ENCODE assay signal across 9 cellular contexts in genomic region chr3:149371001-149371722, GRCh38. TPM values are rescaled to one million over a fixed set of nuclear protein-coding genes. Genes with fewer than 3 reads are reported as not detected.
A peak's percentile ranks its signal among the peaks of the same experiment; 100 is the strongest.
DNase-seq lines count a peak whose midpoint lies in the region; ATAC-seq, FAIRE-seq and TF ChIP-seq lines count a peak whose summit lies in the region.
"Had no signal": no experiment of that assay in that cellular context is flagged by ENCODE, and none has a peak within 500 bp of the region (broad histone marks: within the 10 kb centered on the region; RNA-seq: fewer than 3 reads in every experiment).

No MANE protein-coding gene starts in this region.

- H3K79me2 ChIP-seq in keratinocyte (ENCODE audit: control insufficient read depth, insufficient read depth, low read length) = peaks cover 16% of the 10 kb centered on the region

- DNase-seq in left ventricle myocardium inferior = no peak
- DNase-seq in left cardiac atrium = no peak
- DNase-seq in ascending aorta (ENCODE audit: low spot score in 2 of 2) = no peak
- no peak for DNase-seq in keratinocyte (ENCODE audit: low read depth, low spot score)
- no peak for DNase-seq in uterus
- no peak for DNase-seq in NCI-H1092 treated with DMSO at 0.1 percent for 48 hours (lab: John Stamatoyannopoulos, UW)
- no peak for DNase-seq in NCI-H774 (lab: John Stamatoyannopoulos, UW)

- peaks cover 65% of the 10 kb centered on the region for H3K36me3 ChIP-seq in left ventricle myocardium inferior
- H3K36me3 ChIP-seq in ascending aorta = peaks cover 15 to 48% of the 10 kb centered on the region in 2 donors
- H3K36me3 ChIP-seq in keratinocyte (ENCODE audit: control insufficient read depth in 2 of 2, extremely low read depth in 1 of 2, insufficient read depth in 2 of 2, low read length in 2 of 2) = peaks cover 12 to 29% of the 10 kb centered on the region in 2 experiments
- H3K36me3 ChIP-seq in uterus = no peaks in the 10 kb centered on the region

- peak overlapping the region; percentile 64 for H3K9ac ChIP-seq in keratinocyte (ENCODE audit: control insufficient read depth, extremely low read depth, insufficient read depth, low read length)

- H4K20me1 ChIP-seq in keratinocyte (ENCODE audit: control insufficient read depth, extremely low read depth, insufficient read depth, low read length) = no peaks in the 10 kb centered on the region

- FAIRE-seq in keratinocyte (lab: Jason Lieb, UNC) = peak; percentile 91

- H3K4me1 ChIP-seq in left ventricle myocardium inferior = peaks cover 84% of the 10 kb centered on the region
- peaks cover 11 to 56% of the 10 kb centered on the region in 2 donors for H3K4me1 ChIP-seq in ascending aorta
- peaks cover 73% of the 10 kb centered on the region for H3K4me1 ChIP-seq in keratinocyte (ENCODE audit: control insufficient read depth, extremely low read depth, insufficient read depth, low read length)
- no peaks in the 10 kb centered on the region for H3K4me1 ChIP-seq in uterus

- no peak for TF ChIP-seq POLR2A in uterus (IDR thresholded peaks at IDR 0.05)

- intact Hi-C loops in left ventricle myocardium inferior (cut with micrococcal nuclease) = no loop called here
- intact Hi-C loops in left cardiac atrium (cut with DNase I) = no loop called here
- intact Hi-C loops in ascending aorta (cut with DNase I) = loop anchor here (10.0 kb wide), 1 partner anchor 246 kb away; the partner anchor contains the start of gene HPS3
- intact Hi-C loops in uterus (cut with DNase I; ENCODE audit: low total_unique reads) = no loop called here

- no peaks in the 10 kb centered on the region for H3K27me3 ChIP-seq in left ventricle myocardium inferior (ENCODE audit: low read depth)
- H3K27me3 ChIP-seq in ascending aorta = no peaks in the 10 kb centered on the region
- no peaks in the 10 kb centered on the region for H3K27me3 ChIP-seq in keratinocyte (ENCODE audit: control insufficient read depth, extremely low read depth, insufficient read depth, low read length)
- no peaks in the 10 kb centered on the region for H3K27me3 ChIP-seq in uterus

- no peaks in the 10 kb centered on the region for H3K9me3 ChIP-seq in left ventricle myocardium inferior (replicated peaks)
- no peaks in the 10 kb centered on the region for H3K9me3 ChIP-seq in ascending aorta
- no peaks in the 10 kb centered on the region for H3K9me3 ChIP-seq in keratinocyte (ENCODE audit: control insufficient read depth, low read depth, low read length)
- H3K9me3 ChIP-seq in uterus = no peaks in the 10 kb centered on the region

- H2AFZ ChIP-seq in keratinocyte (ENCODE audit: control insufficient read depth, low read length) = no peak overlapping the region

- TF ChIP-seq CTCF in left ventricle myocardium inferior (IDR thresholded peaks at IDR 0.05; ENCODE audit: borderline replicate concordance) = no peak
- TF ChIP-seq CTCF in ascending aorta (IDR thresholded peaks at IDR 0.05) = no peak
- peak in 2 of 3 experiments; percentile 32 to 41 for TF ChIP-seq CTCF in keratinocyte (optimal IDR thresholded peaks at IDR 0.05 in 1 of 3, IDR thresholded peaks at IDR 0.05 in 1 of 3, conservative IDR thresholded peaks at IDR 0.05 in 1 of 3; ENCODE audit: extremely low read depth in 1 of 3, insufficient read depth in 2 of 3, low read length in 3 of 3)
- no peak for TF ChIP-seq CTCF in uterus (IDR thresholded peaks at IDR 0.05)

- dilution Hi-C loops in keratinocyte (cut with MboI; ENCODE audit: extremely low pct_ligation_motif_present, low sequenced_read_pairs) = no loop called here

- H3K27ac ChIP-seq in left ventricle myocardium inferior (replicated peaks) (peak overlapping the region; percentile 90), ascending aorta (peak overlapping the region; percentile 44 to 58), keratinocyte (ENCODE audit: control insufficient read depth, insufficient read depth, low read length) (peak overlapping the region; percentile 87), uterus (peak overlapping the region; percentile 16 to 78)

- no peaks in the 10 kb centered on the region for H3K9me1 ChIP-seq in keratinocyte (ENCODE audit: control insufficient read depth, extremely low read depth, insufficient read depth, low read length)

- H3K4me2 ChIP-seq in keratinocyte (ENCODE audit: control insufficient read depth, extremely low read depth, insufficient read depth, low read depth, low read length) = peak overlapping the region; percentile 87

- ATAC-seq in left cardiac atrium = no peak
- ATAC-seq in HG02840 (IDR thresholded peaks at IDR 0.05; ENCODE audit: low FRiP score, unreplicated experiment) = no peak

- H3K4me3 ChIP-seq in left ventricle myocardium inferior (peak overlapping the region; percentile 69), ascending aorta (peak overlapping the region in 1 of 2 donors; percentile 11), keratinocyte (ENCODE audit: control insufficient read depth in 2 of 3, extremely low read depth in 1 of 3, insufficient read depth in 2 of 3, low read depth in 1 of 3, low read length in 3 of 3) (peak overlapping the region; percentile 4 to 59 (median 47)), uterus (no peak overlapping the region)

RNA-seq across cellular contexts. Expression of gene TM4SF1, which starts 6.3 kb away (rescaled TPM):
- 103 TPM for total RNA-seq in left ventricle myocardium inferior
- 100 to 1,000 TPM; 125 to 194 TPM for total RNA-seq in left cardiac atrium
- total RNA-seq in ascending aorta = 487 TPM
- polyA plus RNA-seq in keratinocyte = 274 to 375 TPM (median 323 TPM) in 3 replicates
- polyA plus RNA-seq in keratinocyte (2011; ENCODE audit: low read depth) = 264 TPM
- 180 and 240 TPM in 2 replicates for polyA plus RNA-seq in keratinocyte (2011; cell fraction: cytosol; rRNA removed)
- 579 and 691 TPM in 2 replicates for polyA plus RNA-seq in keratinocyte (2011; cell fraction: nucleus; rRNA removed)
- 183 and 204 TPM in 2 replicates for polyA plus RNA-seq in keratinocyte (2012; ENCODE audit: low replicate concordance)
- polyA minus RNA-seq in keratinocyte = 72.1 to 465 TPM (median 388 TPM) in 3 replicates
- 143 TPM for polyA minus RNA-seq in keratinocyte (2011; cell fraction: cytosol; rRNA and poly(A)+ RNA removed)
- polyA minus RNA-seq in keratinocyte (2011; cell fraction: nucleus; rRNA and poly(A)+ RNA removed) = 351 and 501 TPM in 2 replicates
- 100 to 1,000 TPM; 102 to 118 (median 113) TPM for total RNA-seq in uterus
- polyA plus RNA-seq: IgD-negative memory B cell had no signal

RNA-seq across cellular contexts. Expression of gene TM4SF18, which starts 37.7 kb away (rescaled TPM):
- total RNA-seq in left ventricle myocardium inferior = 11.2 TPM
- 10 to 100 TPM; 12.5 to 13.2 TPM for total RNA-seq in left cardiac atrium
- total RNA-seq in ascending aorta = 6.2 TPM
- not detected in 3 replicates for polyA plus RNA-seq in keratinocyte
- not detected for polyA plus RNA-seq in keratinocyte (2011; ENCODE audit: low read depth)
- not detected in 2 replicates for polyA plus RNA-seq in keratinocyte (2011; cell fraction: cytosol; rRNA removed)
- not detected in 2 replicates for polyA plus RNA-seq in keratinocyte (2011; cell fraction: nucleus; rRNA removed)
- not detected in 2 replicates for polyA plus RNA-seq in keratinocyte (2012; ENCODE audit: low replicate concordance)
- not detected in 3 replicates for polyA minus RNA-seq in keratinocyte
- not detected for polyA minus RNA-seq in keratinocyte (2011; cell fraction: cytosol; rRNA and poly(A)+ RNA removed)
- not detected in 2 replicates for polyA minus RNA-seq in keratinocyte (2011; cell fraction: nucleus; rRNA and poly(A)+ RNA removed)
- 10 to 100 TPM in 3 of 4 donors, 1 to 10 TPM in 1; 6.7 to 35.5 (median 14.6) TPM for total RNA-seq in uterus
- polyA plus RNA-seq: IgD-negative memory B cell had no signal

Comparison
In these comparisons a context has a peak if more than half of its experiments do, and no peak if none do; other contexts are left out.
1. H3K4me3 ChIP-seq: peak in left ventricle myocardium inferior (single experiment) and keratinocyte (3 of 3); none in uterus (0 of 2).
2. CTCF ChIP-seq: peak in keratinocyte (2 of 3); none in left ventricle myocardium inferior (single experiment), ascending aorta (0 of 3) and uterus (0 of 4).
3. Peak in every context shown above with its lines, with median percentiles within 50 percentile points of each other: H3K27ac ChIP-seq.